ENCODE assay signal across 10 cellular contexts in genomic region chr7:15561840-15562239, GRCh38. TPM values are rescaled to one million over a fixed set of nuclear protein-coding genes. Genes with fewer than 3 reads are reported as not detected.
DNase-seq lines count a peak whose midpoint lies in the region; ATAC-seq, FAIRE-seq and TF ChIP-seq lines count a peak whose summit lies in the region.
"Had no signal": no experiment of that assay in that cellular context is flagged by ENCODE, and none has a peak within 500 bp of the region (broad histone marks: within the 10 kb centered on the region; RNA-seq: fewer than 3 reads in every experiment).

Gene AGMO, minus strand, starts transcription at chr7:15562015.

- DNase-seq in NCI-H2081 treated with DMSO at 0.1 percent for 48 hours (lab: John Stamatoyannopoulos, UW), result peak; percentile 81
- peak; percentile 63 for DNase-seq in bronchial epithelial cell (ENCODE audit: low read depth)
- no peak for DNase-seq in keratinocyte (ENCODE audit: low read depth, low spot score)
- DNase-seq in substantia nigra (lab: John Stamatoyannopoulos, UW), result peak in 47 of 49 donors; percentile 2 to 84 (median 51)
- no peak for DNase-seq in H7
- no peak for DNase-seq in activated CD8-positive, alpha-beta memory T cell treated with anti-CD3 and anti-CD28 coated beads, Interleukin-2, amount 10 ng/mL, durations not matched to agents 7 days and 5 days
- DNase-seq in NCI-H2196 treated with DMSO at 0.1 percent for 48 hours (lab: John Stamatoyannopoulos, UW; ENCODE audit: unreplicated experiment), result no peak
- DNase-seq: activated CD4-positive, CD25-positive, alpha-beta regulatory T cell had no signal

- no peaks in the 10 kb centered on the region for H3K9me1 ChIP-seq in keratinocyte (ENCODE audit: control insufficient read depth, extremely low read depth, insufficient read depth, low read length)

- H3K27ac Mint-ChIP-seq in activated CD8-positive, alpha-beta memory T cell treated with anti-CD3 and anti-CD28 coated beads, Interleukin-2, amount 10 ng/mL, durations not matched to agents 7 days and 5 days, result no peak within 1 kb of the TSS
- H3K27ac Mint-ChIP-seq: IgD-negative memory B cell had no signal

- FAIRE-seq in bronchial epithelial cell (lab: Jason Lieb, UNC), result no peak
- no peak for FAIRE-seq in keratinocyte (lab: Jason Lieb, UNC)

- H3K4me3 Mint-ChIP-seq in activated CD8-positive, alpha-beta memory T cell treated with anti-CD3 and anti-CD28 coated beads, Interleukin-2, amount 10 ng/mL, durations not matched to agents 7 days and 5 days, result no peak within 1 kb of the TSS

- no peaks in the 10 kb centered on the region for H4K20me1 ChIP-seq in keratinocyte (ENCODE audit: control insufficient read depth, extremely low read depth, insufficient read depth, low read length)

- H3K9me3 Mint-ChIP-seq in activated CD8-positive, alpha-beta memory T cell treated with anti-CD3 and anti-CD28 coated beads, Interleukin-2, amount 10 ng/mL, durations not matched to agents 7 days and 5 days (ENCODE audit: low read depth), result no peaks in the 10 kb centered on the region

- no peaks in the 10 kb centered on the region for H3K79me2 ChIP-seq in keratinocyte (ENCODE audit: control insufficient read depth, insufficient read depth, low read length)

- no peak within 1 kb of the TSS for H3K4me2 ChIP-seq in keratinocyte (ENCODE audit: control insufficient read depth, extremely low read depth, insufficient read depth, low read depth, low read length)

- CTCF ChIA-PET in activated CD8-positive, alpha-beta memory T cell treated with anti-CD3 and anti-CD28 coated beads, Interleukin-2, amount 10 ng/mL, durations not matched to agents 7 days and 5 days (lab: Charles Lee), result no interaction called here

- no peaks in the 10 kb centered on the region for H3K27me3 Mint-ChIP-seq in activated CD8-positive, alpha-beta memory T cell treated with anti-CD3 and anti-CD28 coated beads, Interleukin-2, amount 10 ng/mL, durations not matched to agents 7 days and 5 days
- H3K27me3 Mint-ChIP-seq: IgD-negative memory B cell had no signal

- no peak for TF ChIP-seq CTCF in bronchial epithelial cell (IDR thresholded peaks at IDR 0.05; ENCODE audit: insufficient read depth, low read length, severe bottlenecking)
- no peak for TF ChIP-seq CTCF in keratinocyte (optimal IDR thresholded peaks at IDR 0.05 in 1 of 3, IDR thresholded peaks at IDR 0.05 in 1 of 3, conservative IDR thresholded peaks at IDR 0.05 in 1 of 3; ENCODE audit: extremely low read depth in 1 of 3, insufficient read depth in 2 of 3, low read length in 3 of 3)

- no peak for ATAC-seq in activated CD8-positive, alpha-beta memory T cell treated with anti-CD3 and anti-CD28 coated beads, Interleukin-2, amount 10 ng/mL, durations not matched to agents 7 days and 5 days
- ATAC-seq in HG02610 (IDR thresholded peaks at IDR 0.05; ENCODE audit: unreplicated experiment), result no peak

- H3K27ac ChIP-seq in keratinocyte (ENCODE audit: control insufficient read depth, insufficient read depth, low read length) (no peak within 1 kb of the TSS), substantia nigra (ENCODE audit: low read depth, low read length, poor library complexity, severe bottlenecking) (peak within 1 kb of the TSS; percentile 77)

- H3K4me1 ChIP-seq in keratinocyte (ENCODE audit: control insufficient read depth, extremely low read depth, insufficient read depth, low read length), result no peaks in the 10 kb centered on the region

- H2AFZ ChIP-seq in keratinocyte (ENCODE audit: control insufficient read depth, low read length), result peak within 1 kb of the TSS; percentile 43

- no peaks in the 10 kb centered on the region for H3K27me3 ChIP-seq in bronchial epithelial cell (ENCODE audit: control insufficient read depth, insufficient read depth, low read length)
- no peaks in the 10 kb centered on the region for H3K27me3 ChIP-seq in keratinocyte (ENCODE audit: control insufficient read depth, extremely low read depth, insufficient read depth, low read length)
- no peaks in the 10 kb centered on the region for H3K27me3 ChIP-seq in H7 (ENCODE audit: control insufficient read depth, insufficient read depth, low read length)

- H3K4me3 ChIP-seq in bronchial epithelial cell (ENCODE audit: low read depth, low read length) (no peak within 1 kb of the TSS), keratinocyte (ENCODE audit: control insufficient read depth in 2 of 3, extremely low read depth in 1 of 3, insufficient read depth in 2 of 3, low read depth in 1 of 3, low read length in 3 of 3) (no peak within 1 kb of the TSS), H7 (ENCODE audit: insufficient read depth, low read depth, low read length) (no peak within 1 kb of the TSS)

- H3K9ac ChIP-seq in keratinocyte (ENCODE audit: control insufficient read depth, extremely low read depth, insufficient read depth, low read length), result no peak within 1 kb of the TSS

- dilution Hi-C loops in keratinocyte (cut with MboI; ENCODE audit: extremely low pct_ligation_motif_present, low sequenced_read_pairs), result no loop called here

- H3K9me3 ChIP-seq in keratinocyte (ENCODE audit: control insufficient read depth, low read depth, low read length), result no peaks in the 10 kb centered on the region

- H3K4me1 Mint-ChIP-seq in activated CD8-positive, alpha-beta memory T cell treated with anti-CD3 and anti-CD28 coated beads, Interleukin-2, amount 10 ng/mL, durations not matched to agents 7 days and 5 days, result no peaks in the 10 kb centered on the region
- H3K4me1 Mint-ChIP-seq: IgD-negative memory B cell had no signal

- H3K36me3 Mint-ChIP-seq in activated CD8-positive, alpha-beta memory T cell treated with anti-CD3 and anti-CD28 coated beads, Interleukin-2, amount 10 ng/mL, durations not matched to agents 7 days and 5 days, result no peaks in the 10 kb centered on the region

- no peaks in the 10 kb centered on the region for H3K36me3 ChIP-seq in bronchial epithelial cell (ENCODE audit: control insufficient read depth, insufficient read depth, low read length)
- H3K36me3 ChIP-seq in keratinocyte (ENCODE audit: control insufficient read depth in 2 of 2, extremely low read depth in 1 of 2, insufficient read depth in 2 of 2, low read length in 2 of 2), result no peaks in the 10 kb centered on the region
- H3K36me3 ChIP-seq in H7 (replicated peaks; ENCODE audit: control insufficient read depth, insufficient read depth, low read length), result no peaks in the 10 kb centered on the region

RNA-seq across cellular contexts. Expression of gene AGMO, which starts in this region (rescaled TPM):
- under 0.01 and 0.26 TPM in 2 replicates for total RNA-seq in bronchial epithelial cell
- polyA plus RNA-seq in keratinocyte, result not detected in 3 replicates
- not detected for polyA plus RNA-seq in keratinocyte (2011; ENCODE audit: low read depth)
- polyA plus RNA-seq in keratinocyte (2011; cell fraction: cytosol; rRNA removed), result not detected in 2 replicates
- not detected in 2 replicates for polyA plus RNA-seq in keratinocyte (2011; cell fraction: nucleus; rRNA removed)
- polyA plus RNA-seq in keratinocyte (2012; ENCODE audit: low replicate concordance), result not detected in 2 replicates
- 0.06 TPM in 1 of 3 replicates, not detected in the others for polyA minus RNA-seq in keratinocyte
- not detected for polyA minus RNA-seq in keratinocyte (2011; cell fraction: cytosol; rRNA and poly(A)+ RNA removed)
- not detected in 2 replicates for polyA minus RNA-seq in keratinocyte (2011; cell fraction: nucleus; rRNA and poly(A)+ RNA removed)
- total RNA-seq in H7 (2014; rRNA removed; shearing (Covaris generic)), result 0.63 and 1.1 TPM in 2 replicates
- total RNA-seq in activated CD8-positive, alpha-beta memory T cell treated with anti-CD3 and anti-CD28 coated beads, Interleukin-2, amount 10 ng/mL, durations not matched to agents 7 days and 5 days, result not detected
- polyA plus RNA-seq: IgD-negative memory B cell had no signal

Comparison
In these comparisons a context has a peak if more than half of its experiments do, and no peak if none do; other contexts are left out.
1. Peak in DNase-seq in bronchial epithelial cell; RNA of the gene not detected or under 1 TPM.
2. DNase-seq: peak in NCI-H2081 treated with DMSO at 0.1 percent for 48 hours (single experiment) and substantia nigra (47 of 49); none in keratinocyte (single experiment), H7 (single experiment), activated CD8-positive, alpha-beta memory T cell treated with anti-CD3 and anti-CD28 coated beads, Interleukin-2, amount 10 ng/mL, durations not matched to agents 7 days and 5 days (single experiment) and NCI-H2196 treated with DMSO at 0.1 percent for 48 hours (single experiment).